ENCODE assay signal across 8 cellular contexts in genomic region chrX:30713061-30713525, GRCh38. TPM values are rescaled to one million over a fixed set of nuclear protein-coding genes. Genes with fewer than 3 reads are reported as not detected.
DNase-seq lines count a peak whose midpoint lies in the region; ATAC-seq and TF ChIP-seq lines count a peak whose summit lies in the region.

No MANE protein-coding gene starts in this region.

- no peaks in the 10 kb centered on the region for H3K79me2 ChIP-seq in PC-9 (ENCODE audit: low read depth)
- no peaks in the 10 kb centered on the region for H3K79me2 ChIP-seq in smooth muscle cell (ENCODE audit: low read depth)

- H3K27me3 ChIP-seq in PC-9 (ENCODE audit: insufficient read depth, low read depth) (no peaks in the 10 kb centered on the region), cardiac muscle cell (no peaks in the 10 kb centered on the region), smooth muscle cell (ENCODE audit: low read depth) (no peaks in the 10 kb centered on the region)

- peak; percentile 97 for ATAC-seq in GM21367 (IDR thresholded peaks at IDR 0.05; ENCODE audit: unreplicated experiment)
- peak; percentile 97 for ATAC-seq in HG03558 (IDR thresholded peaks at IDR 0.05; ENCODE audit: extremely low read depth, unreplicated experiment)

- H3K4me3 ChIP-seq in PC-9 (no peak overlapping the region), cardiac muscle cell (no peak overlapping the region), smooth muscle cell (no peak overlapping the region)

- H3K9me3 ChIP-seq in PC-9 (ENCODE audit: insufficient read depth, low read depth) (no peaks in the 10 kb centered on the region), cardiac muscle cell (ENCODE audit: low read depth) (no peaks in the 10 kb centered on the region), smooth muscle cell (replicated peaks; ENCODE audit: low read depth) (no peaks in the 10 kb centered on the region)

- H3K27ac ChIP-seq in PC-9, result no peak overlapping the region
- H3K27ac ChIP-seq in cardiac muscle cell, result no peak overlapping the region
- no peak overlapping the region for H3K27ac ChIP-seq in smooth muscle cell (ENCODE audit: low read depth)

- H3K4me1 ChIP-seq in PC-9 (replicated peaks; ENCODE audit: insufficient read depth), result no peaks in the 10 kb centered on the region
- H3K4me1 ChIP-seq in cardiac muscle cell (ENCODE audit: low read depth), result no peaks in the 10 kb centered on the region
- H3K4me1 ChIP-seq in smooth muscle cell (ENCODE audit: low read depth), result no peaks in the 10 kb centered on the region

- no peaks in the 10 kb centered on the region for H3K9me2 ChIP-seq in PC-9 (ENCODE audit: insufficient read depth)

- DNase-seq in ELR (ENCODE audit: low read depth) (peak; percentile 65), PC-9 (peak in 1 of 2 experiments; percentile 22), cardiac muscle cell (ENCODE audit: low read depth in 1 of 2, low spot score in 1 of 2) (peak; percentile 75 to 79), smooth muscle cell (lab: John Stamatoyannopoulos, UW; ENCODE audit: unreplicated experiment) (no peak)
- DNase-seq in activated effector memory CD4-positive, alpha-beta T cell treated with anti-CD3 and anti-CD28 coated beads, Interleukin-2, amount 50 U/mL, for 16 hours, result peak; percentile 73
- DNase-seq in effector CD8-positive, alpha-beta T cell (lab: John Stamatoyannopoulos, UW), result no peak

- CTCF ChIA-PET in PC-9 (lab: Charles Lee), result no interaction called here

- H3K4me2 ChIP-seq in PC-9 (no peak overlapping the region), smooth muscle cell (no peak overlapping the region)

- BruUV-seq in PC-9 (replicated peaks; lab: Mats Ljungman, UMichigan), result no TSS peak

- H4K20me1 ChIP-seq in PC-9 (ENCODE audit: insufficient read depth) (no peaks in the 10 kb centered on the region), smooth muscle cell (ENCODE audit: low read depth) (no peaks in the 10 kb centered on the region)

- TF ChIP-seq CTCF in PC-9 (conservative IDR thresholded peaks at IDR 0.05), result peak; percentile 70
- peak; percentile 72 for TF ChIP-seq CTCF in cardiac muscle cell (IDR thresholded peaks at IDR 0.05; ENCODE audit: low read depth, low read length)
- TF ChIP-seq CTCF in smooth muscle cell (IDR thresholded peaks at IDR 0.05; ENCODE audit: borderline replicate concordance, insufficient read depth, poor library complexity, severe bottlenecking), result peak; percentile 55

- no peaks in the 10 kb centered on the region for H3K36me3 ChIP-seq in PC-9 (ENCODE audit: low read depth)
- peaks cover 4% of the 10 kb centered on the region for H3K36me3 ChIP-seq in cardiac muscle cell
- no peaks in the 10 kb centered on the region for H3K36me3 ChIP-seq in smooth muscle cell (ENCODE audit: low read depth)

- POLR2A ChIA-PET in PC-9 (lab: Charles Lee; ENCODE audit: unreplicated experiment), result no interaction called here

- H3F3A ChIP-seq in PC-9 (ENCODE audit: insufficient read depth, low read depth), result no peaks in the 10 kb centered on the region
- no peaks in the 10 kb centered on the region for H3F3A ChIP-seq in smooth muscle cell (ENCODE audit: low read depth)

- intact Hi-C loops in PC-9 (cut with micrococcal nuclease; ENCODE audit: unreplicated experiment), result loop anchor here (1.0 kb wide), 1 partner anchor 143 kb away; no protein-coding TSS in a partner anchor

- H3K9ac ChIP-seq in smooth muscle cell (ENCODE audit: low read depth), result no peak overlapping the region

- 54% methylated on average over 5 of the region's 5 CpGs for WGBS in smooth muscle cell (ENCODE audit: low lambda C conversion rate)

- H2AFZ ChIP-seq in PC-9 (no peak overlapping the region), smooth muscle cell (ENCODE audit: low read depth) (no peak overlapping the region)

RNA-seq across cellular contexts. Expression of gene GK, which starts 59.9 kb away (rescaled TPM):
- total RNA-seq in PC-9 (2021) (4.8 and 5.4 TPM in 2 replicates), cardiac muscle cell (6.1 and 7.3 TPM in 2 replicates), smooth muscle cell (5.7 and 5.8 TPM in 2 replicates)
- polyA plus RNA-seq in cardiac muscle cell (13.4 and 14.3 TPM in 2 replicates), smooth muscle cell (2.6 and 4.5 TPM in 2 replicates)

Comparison
In these comparisons a context has a peak if more than half of its experiments do, and no peak if none do; other contexts are left out.
1. DNase-seq: peak in ELR (single experiment), activated effector memory CD4-positive, alpha-beta T cell treated with anti-CD3 and anti-CD28 coated beads, Interleukin-2, amount 50 U/mL, for 16 hours (single experiment) and cardiac muscle cell (2 of 2); none in smooth muscle cell (single experiment) and effector CD8-positive, alpha-beta T cell (single experiment).
2. Peak in every context shown above with its lines, with median percentiles within 50 percentile points of each other: CTCF ChIP-seq.